Comparison of ENCODE assay signal across 24 cellular contexts in genomic region chr10:51186358-51186757, GRCh38.
"Had no signal": no experiment of that assay in that cellular context is flagged by ENCODE, and none has a peak within 500 bp of the region (broad histone marks: within the 10 kb centered on the region; RNA-seq: fewer than 3 reads in every experiment).

No MANE protein-coding gene starts in this region.

- H3K36me3 Mint-ChIP-seq: activated naive CD8-positive, alpha-beta T cell; mesothelial cell of epicardium; natural killer cell treated with Interleukin-12 subunit alpha and Interleukin-12 subunit beta and Interleukin-15 and Interleukin-18, amount 100 ng/mL, for 72 hours; stimulated activated effector memory CD8-positive, alpha-beta T cell treated with anti-CD3 and anti-CD28 coated beads, Interleukin-12 subunit alpha, Interleukin-12 subunit beta, amount 100 ng/mL, for 72 hours had no signal

- H3K4me1 ChIP-seq: colonic mucosa, prostate gland, right atrium auricular region, transverse colon had no signal

- H3K4me3 ChIP-seq: breast epithelium, colonic mucosa, ovary, prostate gland, right atrium auricular region, transverse colon had no signal

- ATAC-seq: activated CD4-positive, CD25-positive, alpha-beta regulatory T cell treated with anti-CD3 and anti-CD28 coated beads, Interleukin-2, amount 50 U/mL, for 24 hours; activated CD8-positive, alpha-beta T cell treated with anti-CD3 and anti-CD28 coated beads, Interleukin-2, amount 10 ng/mL, durations not matched to agents 7 days and 5 days; activated T-helper 17 cell treated with anti-CD3 and anti-CD28 coated beads, Interleukin-2, amount 50 U/mL, for 72 hours; left ventricle myocardium superior; natural killer cell treated with Interleukin-12 subunit alpha and Interleukin-12 subunit beta and Interleukin-15 and Interleukin-18, amount 100 ng/mL, for 72 hours; stimulated activated effector memory CD8-positive, alpha-beta T cell treated with anti-CD3 and anti-CD28 coated beads, Interleukin-12 subunit alpha, Interleukin-12 subunit beta, amount 100 ng/mL, for 72 hours; stimulated activated naive CD8-positive, alpha-beta T cell treated with anti-CD3 and anti-CD28 coated beads, Interleukin-15, amount 100 ng/mL, for 72 hours had no signal

- H3K27me3 ChIP-seq: breast epithelium, colonic mucosa, neutrophil, ovary, right atrium auricular region, transverse colon had no signal

- H3K27ac ChIP-seq: breast epithelium, colonic mucosa, neutrophil, ovary, prostate gland, right atrium auricular region, transverse colon had no signal

- H3K4me1 Mint-ChIP-seq: activated T-helper 17 cell treated with anti-CD3 and anti-CD28 coated beads, Interleukin-2, amount 50 U/mL, for 72 hours; central memory CD8-positive, alpha-beta T cell; stimulated activated effector memory CD8-positive, alpha-beta T cell treated with anti-CD3 and anti-CD28 coated beads, Interleukin-12 subunit alpha, Interleukin-12 subunit beta, amount 100 ng/mL, for 72 hours; stimulated activated naive CD8-positive, alpha-beta T cell treated with anti-CD3 and anti-CD28 coated beads, Interleukin-15, amount 100 ng/mL, for 72 hours had no signal

- H3K27me3 Mint-ChIP-seq: activated naive CD8-positive, alpha-beta T cell; activated T-helper 17 cell treated with anti-CD3 and anti-CD28 coated beads, Interleukin-2, amount 50 U/mL, for 72 hours; central memory CD8-positive, alpha-beta T cell; natural killer cell treated with Interleukin-12 subunit alpha and Interleukin-12 subunit beta and Interleukin-15 and Interleukin-18, amount 100 ng/mL, for 72 hours; stimulated activated naive CD8-positive, alpha-beta T cell treated with anti-CD3 and anti-CD28 coated beads, Interleukin-15, amount 100 ng/mL, for 72 hours had no signal

- H3K27ac Mint-ChIP-seq: activated CD8-positive, alpha-beta T cell treated with anti-CD3 and anti-CD28 coated beads, Interleukin-2, amount 10 ng/mL, durations not matched to agents 7 days and 5 days; activated naive CD8-positive, alpha-beta T cell; activated T-helper 17 cell treated with anti-CD3 and anti-CD28 coated beads, Interleukin-2, amount 50 U/mL, for 72 hours; mesothelial cell of epicardium; natural killer cell treated with Interleukin-12 subunit alpha and Interleukin-12 subunit beta and Interleukin-15 and Interleukin-18, amount 100 ng/mL, for 72 hours; stimulated activated effector memory CD8-positive, alpha-beta T cell treated with anti-CD3 and anti-CD28 coated beads, Interleukin-12 subunit alpha, Interleukin-12 subunit beta, amount 100 ng/mL, for 72 hours; stimulated activated naive CD8-positive, alpha-beta T cell treated with anti-CD3 and anti-CD28 coated beads, Interleukin-15, amount 100 ng/mL, for 72 hours had no signal

- H3K9me3 Mint-ChIP-seq: activated T-helper 17 cell treated with anti-CD3 and anti-CD28 coated beads, Interleukin-2, amount 50 U/mL, for 72 hours; mesothelial cell of epicardium; natural killer cell treated with Interleukin-12 subunit alpha and Interleukin-12 subunit beta and Interleukin-15 and Interleukin-18, amount 100 ng/mL, for 72 hours; stimulated activated effector memory CD8-positive, alpha-beta T cell treated with anti-CD3 and anti-CD28 coated beads, Interleukin-12 subunit alpha, Interleukin-12 subunit beta, amount 100 ng/mL, for 72 hours; stimulated activated naive CD8-positive, alpha-beta T cell treated with anti-CD3 and anti-CD28 coated beads, Interleukin-15, amount 100 ng/mL, for 72 hours had no signal

- H3K4me3 Mint-ChIP-seq: activated CD8-positive, alpha-beta T cell treated with anti-CD3 and anti-CD28 coated beads, Interleukin-2, amount 10 ng/mL, durations not matched to agents 7 days and 5 days; activated naive CD8-positive, alpha-beta T cell; activated T-helper 17 cell treated with anti-CD3 and anti-CD28 coated beads, Interleukin-2, amount 50 U/mL, for 72 hours; central memory CD8-positive, alpha-beta T cell; mesothelial cell of epicardium; natural killer cell treated with Interleukin-12 subunit alpha and Interleukin-12 subunit beta and Interleukin-15 and Interleukin-18, amount 100 ng/mL, for 72 hours; stimulated activated effector memory CD8-positive, alpha-beta T cell treated with anti-CD3 and anti-CD28 coated beads, Interleukin-12 subunit alpha, Interleukin-12 subunit beta, amount 100 ng/mL, for 72 hours; stimulated activated naive CD8-positive, alpha-beta T cell treated with anti-CD3 and anti-CD28 coated beads, Interleukin-15, amount 100 ng/mL, for 72 hours had no signal

- H3K36me3 ChIP-seq: breast epithelium, colonic mucosa, neutrophil, ovary, prostate gland, right atrium auricular region, transverse colon had no signal

- DNase-seq: activated CD4-positive, alpha-beta T cell treated with anti-CD3 and anti-CD28 coated beads, Interleukin-2, amount 50 U/mL, for 1 hour; activated CD8-positive, alpha-beta T cell treated with anti-CD3 and anti-CD28 coated beads, Interleukin-2, amount 10 ng/mL, durations not matched to agents 7 days and 5 days; activated naive CD4-positive, alpha-beta T cell; activated T-cell treated with anti-CD3 and anti-CD28 coated beads, Interleukin-2, amount 50 U/mL, for 1 hour; colonic mucosa; glutamatergic neuron; hypothalamus; left ventricle myocardium superior; mammary epithelial cell; ovary; stimulated activated CD4-positive, alpha-beta T cell treated with anti-CD3 and anti-CD28 coated beads, Interleukin-12 subunit alpha, Interleukin-12 subunit beta, amount 100 ng/mL, for 4 hours; stimulated activated naive CD8-positive, alpha-beta T cell treated with anti-CD3 and anti-CD28 coated beads, Interleukin-15, amount 100 ng/mL, for 72 hours; transverse colon had no signal

- H3K9me3 ChIP-seq: breast epithelium, colonic mucosa, neutrophil, ovary, prostate gland, right atrium auricular region, transverse colon had no signal
